ENCODE assay signal across 18 cellular contexts in genomic region chr12:126033746-126034145, GRCh38.
"Had no signal": no experiment of that assay in that cellular context is flagged by ENCODE, and none has a peak within 500 bp of the region (broad histone marks: within the 10 kb centered on the region; RNA-seq: fewer than 3 reads in every experiment).

No MANE protein-coding gene starts in this region.

- ATAC-seq: effector memory CD8-positive, alpha-beta T cell; gastrocnemius medialis; heart right ventricle had no signal

- H3K9me3 ChIP-seq: breast epithelium, gastrocnemius medialis, heart right ventricle, right atrium auricular region, tibial nerve had no signal

- H3K4me3 Mint-ChIP-seq: dendritic cell treated with granulocyte-macrophage colony-stimulating factor and Interleukin-4, amounts not matched to agents 40 ng/mL and 50 ng/mL, for 4 days; effector memory CD8-positive, alpha-beta T cell; nephron had no signal

- H3K4me1 ChIP-seq: breast epithelium, gastrocnemius medialis, heart right ventricle, right atrium auricular region, tibial nerve had no signal

- H3K27ac Mint-ChIP-seq: dendritic cell treated with granulocyte-macrophage colony-stimulating factor and Interleukin-4, amounts not matched to agents 40 ng/mL and 50 ng/mL, for 4 days; effector memory CD8-positive, alpha-beta T cell; nephron had no signal

- DNase-seq: activated naive CD4-positive, alpha-beta T cell treated with Interleukin-2 at 50 U/mL for 16 hours; activated T-cell treated with anti-CD3 and anti-CD28 coated beads for 4 hours; aorta; cerebellar nuclear complex; effector memory CD8-positive, alpha-beta T cell; gastrocnemius medialis; heart right ventricle; mesendoderm; nucleus accumbens; stimulated activated CD4-positive, alpha-beta T cell treated with anti-CD3 and anti-CD28 coated beads, Interleukin-4, amount 100 ng/mL, for 24 hours; stimulated activated naive CD4-positive, alpha-beta T cell had no signal

- H3K27ac ChIP-seq: breast epithelium, gastrocnemius medialis, heart right ventricle, right atrium auricular region, skin epidermis, tibial nerve had no signal

- H3K4me3 ChIP-seq: breast epithelium, gastrocnemius medialis, heart right ventricle, right atrium auricular region, skin epidermis, tibial nerve had no signal

- H3K36me3 ChIP-seq: breast epithelium, gastrocnemius medialis, heart right ventricle, right atrium auricular region, tibial nerve had no signal

- H3K4me1 Mint-ChIP-seq: nephron had no signal

- H3K27me3 Mint-ChIP-seq: dendritic cell treated with granulocyte-macrophage colony-stimulating factor and Interleukin-4, amounts not matched to agents 40 ng/mL and 50 ng/mL, for 4 days; effector memory CD8-positive, alpha-beta T cell had no signal

- H3K27me3 ChIP-seq: breast epithelium, gastrocnemius medialis, right atrium auricular region, tibial nerve had no signal

- FAIRE-seq: keratinocyte had no signal
